ENCODE assay signal across 8 cellular contexts in genomic region chr4:1856071-1856919, GRCh38. TPM values are rescaled to one million over a fixed set of nuclear protein-coding genes. Genes with fewer than 3 reads are reported as not detected.
DNase-seq lines count a peak whose midpoint lies in the region; ATAC-seq and TF ChIP-seq lines count a peak whose summit lies in the region.

Gene LETM1, minus strand, starts transcription at chr4:1856156. Its CDS starts 206 bp downstream, at chr4:1855950.

- in situ Hi-C loops in mammary epithelial cell (cut with MboI; ENCODE audit: low sequenced_read_pairs in 2 of 2) = no loop called here

- BruUV-seq in mammary epithelial cell (replicated peaks; lab: Mats Ljungman, UMichigan) = TSS peak; percentile 55

- H3K79me2 ChIP-seq in mammary epithelial cell (ENCODE audit: insufficient read depth, low read length) = peaks cover 68% of the 10 kb centered on the region

- CTCF ChIA-PET in AG04449 (lab: Yijun Ruan, JAX) (interaction anchor here (0.7 to 5.2 kb wide), 7 partner anchors 9 to 54 kb away, joined by 3 to 58 read pairs (median 4); no protein-coding TSS in a partner anchor), mammary epithelial cell (lab: Charles Lee; ENCODE audit: low non-redundant PET) (no interaction called here)

- H3K27me3 ChIP-seq in WERI-Rb-1 (ENCODE audit: insufficient read depth, low read depth, severe bottlenecking) (no peaks in the 10 kb centered on the region), mammary epithelial cell (ENCODE audit: insufficient read depth, low read length) (no peaks in the 10 kb centered on the region)

- dilution Hi-C loops in mammary epithelial cell (cut with HindIII; ENCODE audit: low sequenced_read_pairs) = loop anchor here (5.0 kb wide), 4 partner anchors 44 to 101 kb away; no protein-coding TSS in a partner anchor

- H3K9me3 ChIP-seq in WERI-Rb-1 (ENCODE audit: severe bottlenecking) (no peaks in the 10 kb centered on the region), mammary epithelial cell (replicated peaks; ENCODE audit: insufficient read depth, low read length) (no peaks in the 10 kb centered on the region)

- peaks cover 22% of the 10 kb centered on the region for H3K36me3 ChIP-seq in WERI-Rb-1
- no peaks in the 10 kb centered on the region for H3K36me3 ChIP-seq in mammary epithelial cell (ENCODE audit: insufficient read depth, low read length)

- H4K20me1 ChIP-seq in mammary epithelial cell (ENCODE audit: insufficient read depth, low read length) = no peaks in the 10 kb centered on the region

- peak; percentile 69 for ATAC-seq in GM18870 (IDR thresholded peaks at IDR 0.05; ENCODE audit: unreplicated experiment)
- ATAC-seq in HG03135 (IDR thresholded peaks at IDR 0.05; ENCODE audit: unreplicated experiment) = peak; percentile 88

- H3K4me3 ChIP-seq in AG04449 (ENCODE audit: low read depth, low read length) = peak within 1 kb of the TSS; percentile 85
- H3K4me3 ChIP-seq in WERI-Rb-1 (ENCODE audit: low read depth, low read length) = peak within 1 kb of the TSS; percentile 80
- peak within 1 kb of the TSS; percentile 82 to 88 (median 86) for H3K4me3 ChIP-seq in mammary epithelial cell (replicated peaks in 1 of 3; ENCODE audit: insufficient read depth in 1 of 3, low read depth in 2 of 3, low read length in 3 of 3)

- H3K4me2 ChIP-seq in mammary epithelial cell (ENCODE audit: insufficient read depth, low read depth, low read length) = peak within 1 kb of the TSS; percentile 94

- DNase-seq in AG04449 (ENCODE audit: low read depth, low spot score) (peak; percentile 67), NCI-H2196 (lab: John Stamatoyannopoulos, UW; ENCODE audit: unreplicated experiment) (peak; percentile 93), WERI-Rb-1 (peak; percentile 98), mammary epithelial cell (peak; percentile 96), iPS-NIHi7 (ENCODE audit: extremely low spot score) (peak; percentile 97), smooth muscle cell of the brain vasculature (ENCODE audit: low read depth, low spot score) (peak; percentile 82)

- intact Hi-C loops in mammary epithelial cell (cut with micrococcal nuclease) = loop anchor here (1.0 to 2.0 kb wide), 2 partner anchors 15 to 43 kb away; partner anchors contain the start of gene NSD2

- WGBS in mammary epithelial cell (ENCODE audit: low coverage, missing lambda C conversion rate) = no CpG with 5 or more reads among the region's 106 CpGs

- H2AFZ ChIP-seq in mammary epithelial cell (ENCODE audit: low read depth, low read length) = peak within 1 kb of the TSS; percentile 91

- POLR2A ChIA-PET in AG04449 (lab: Yijun Ruan, JAX) = interaction anchor here (0.6 to 1.0 kb wide), 5 partner anchors 12 to 54 kb away, joined by 3 to 5 read pairs (median 3); no protein-coding TSS in a partner anchor

- peaks cover 28% of the 10 kb centered on the region for H3K4me1 ChIP-seq in mammary epithelial cell (ENCODE audit: insufficient read depth, low read length)

- H3K27ac ChIP-seq in WERI-Rb-1 (peak within 1 kb of the TSS; percentile 90), mammary epithelial cell (ENCODE audit: insufficient read depth, low read depth, low read length) (peak within 1 kb of the TSS; percentile 57)

- peak; percentile 5 for TF ChIP-seq CTCF in AG04449 (IDR thresholded peaks at IDR 0.05; ENCODE audit: insufficient read depth, low read length, missing control alignments)
- TF ChIP-seq CTCF in WERI-Rb-1 (IDR thresholded peaks at IDR 0.05; ENCODE audit: low read depth, low read length) = peak; percentile 22; the same call in 1 of the 2 replicates
- peak in 1 of 2 donors; percentile 21 for TF ChIP-seq CTCF in mammary epithelial cell (conservative IDR thresholded peaks at IDR 0.05 in 1 of 2, IDR thresholded peaks at IDR 0.05 in 1 of 2; ENCODE audit: extremely low read depth in 1 of 2, insufficient read depth in 1 of 2, low read depth in 1 of 2, low read length in 2 of 2)

- H3K9ac ChIP-seq in mammary epithelial cell (ENCODE audit: insufficient read depth, low read length) = peak within 1 kb of the TSS; percentile 72

RNA-seq across cellular contexts. Expression of gene LETM1, which starts in this region (rescaled TPM):
- 10 to 100 TPM; 71.2 to 79.6 TPM for total RNA-seq in mammary epithelial cell
- 31.8 TPM for polyA plus RNA-seq in mammary epithelial cell
- 71.2 TPM for polyA minus RNA-seq in mammary epithelial cell

Comparison
In these comparisons a context has a peak if more than half of its experiments do, and no peak if none do; other contexts are left out.
1. Peak in every context shown above with its lines: DNase-seq, ATAC-seq, H3K4me3 ChIP-seq and H3K27ac ChIP-seq.